In genomic region chr1:224504642-224505041, GRCh38 we compare ENCODE assay signal across 16 cellular contexts.
DNase-seq lines count a peak whose midpoint lies in the region; ATAC-seq, FAIRE-seq and TF ChIP-seq lines count a peak whose summit lies in the region.
"Had no signal": no experiment of that assay in that cellular context is flagged by ENCODE, and none has a peak within 500 bp of the region (broad histone marks: within the 10 kb centered on the region; RNA-seq: fewer than 3 reads in every experiment).

No MANE protein-coding gene starts in this region.

- H3K79me1 ChIP-seq in H1 (ENCODE audit: low read depth, low read length), result no peaks in the 10 kb centered on the region

- no peaks in the 10 kb centered on the region for H3K36me3 Mint-ChIP-seq in MCF 10A (ENCODE audit: insufficient read depth, unreplicated experiment)

- ATAC-seq in pancreas, result no peak
- no peak for ATAC-seq in HG02840 (IDR thresholded peaks at IDR 0.05; ENCODE audit: low FRiP score, unreplicated experiment)
- ATAC-seq in HG03175 (IDR thresholded peaks at IDR 0.05; ENCODE audit: unreplicated experiment), result no peak

- peak overlapping the region; percentile 14 for H3K4me3 Mint-ChIP-seq in MCF 10A (ENCODE audit: unreplicated experiment)
- H3K4me3 Mint-ChIP-seq: activated T-helper 17 cell treated with anti-CD3 and anti-CD28 coated beads, Interleukin-2, amount 50 U/mL, for 72 hours; CD4-positive, alpha-beta T cell had no signal

- H3K18ac ChIP-seq in H1 (ENCODE audit: extremely low read depth, low read length), result peak overlapping the region; percentile 9; the same call in 1 of the 2 replicates

- intact Hi-C loops in MCF 10A (cut with micrococcal nuclease) (no loop called here), mammary epithelial cell (cut with micrococcal nuclease) (loop anchor here (10.0 kb wide), 1 partner anchor 840 kb away; no protein-coding TSS in a partner anchor), pancreas (cut with DNase I) (no loop called here)

- DNase-seq in MCF 10A (ENCODE audit: unreplicated experiment) (no peak), mammary epithelial cell (no peak), H1 (ENCODE audit: low read depth in 1 of 2, low spot score in 2 of 2) (no peak), pancreas (no peak), GM23248 (no peak), hippocampal formation (lab: John Stamatoyannopoulos, UW) (no peak)
- DNase-seq: activated CD4-positive, CD25-positive, alpha-beta regulatory T cell; CD4-positive, alpha-beta T cell; kidney; NCI-H187; SHP77; stimulated activated CD4-positive, alpha-beta T cell treated with anti-CD3 and anti-CD28 coated beads, Interleukin-2, amount 100 ng/mL, for 48 hours; T-helper 2 cell had no signal

- H3K27me3 ChIP-seq in mammary epithelial cell (ENCODE audit: insufficient read depth, low read length) (no peaks in the 10 kb centered on the region), H1 (replicated peaks in 1 of 4; ENCODE audit: control insufficient read depth in 3 of 4, extremely low read depth in 1 of 4, insufficient read depth in 3 of 4, low read length in 3 of 4) (no peaks in the 10 kb centered on the region), pancreas (no peaks in the 10 kb centered on the region), GM23248 (replicated peaks; ENCODE audit: insufficient read depth) (no peaks in the 10 kb centered on the region)

- peak overlapping the region; percentile 8 for H2BK120ac ChIP-seq in H1 (replicated peaks; ENCODE audit: low read depth, low read length)

- H3K27ac Mint-ChIP-seq in MCF 10A (ENCODE audit: low read depth, unreplicated experiment), result peak overlapping the region; percentile 92
- H3K27ac Mint-ChIP-seq: activated T-helper 17 cell treated with anti-CD3 and anti-CD28 coated beads, Interleukin-2, amount 50 U/mL, for 72 hours; CD4-positive, alpha-beta T cell had no signal

- no peaks in the 10 kb centered on the region for H3K27me3 Mint-ChIP-seq in MCF 10A (ENCODE audit: insufficient read depth, unreplicated experiment)
- H3K27me3 Mint-ChIP-seq: activated T-helper 17 cell treated with anti-CD3 and anti-CD28 coated beads, Interleukin-2, amount 50 U/mL, for 72 hours; CD4-positive, alpha-beta T cell had no signal

- no peaks in the 10 kb centered on the region for H3K9me2 ChIP-seq in GM23248 (ENCODE audit: insufficient read depth)

- no peak overlapping the region for H2AK5ac ChIP-seq in H1 (ENCODE audit: low read depth, low read length)

- TF ChIP-seq CTCF in MCF 10A (IDR thresholded peaks at IDR 0.05; ENCODE audit: unreplicated experiment), result no peak
- no peak for TF ChIP-seq CTCF in mammary epithelial cell (conservative IDR thresholded peaks at IDR 0.05 in 1 of 2, IDR thresholded peaks at IDR 0.05 in 1 of 2; ENCODE audit: extremely low read depth in 1 of 2, insufficient read depth in 1 of 2, low read depth in 1 of 2, low read length in 2 of 2)
- no peak for TF ChIP-seq CTCF in H1 (IDR thresholded peaks at IDR 0.05; ENCODE audit: control extremely low read depth in 1 of 3, insufficient read depth in 1 of 3, low read depth in 1 of 3, low read length in 3 of 3)
- no peak for TF ChIP-seq CTCF in pancreas (IDR thresholded peaks at IDR 0.05)

- BruUV-seq in MCF 10A (replicated peaks; lab: Mats Ljungman, UMichigan) (no TSS peak), mammary epithelial cell (replicated peaks; lab: Mats Ljungman, UMichigan) (no TSS peak)

- in situ Hi-C loops in mammary epithelial cell (cut with MboI; ENCODE audit: low sequenced_read_pairs in 2 of 2) (no loop called here), GM23248 (cut with MboI) (no loop called here)

- no peak overlapping the region for H2BK15ac ChIP-seq in H1 (ENCODE audit: low read length)

- H3K14ac ChIP-seq in H1 (ENCODE audit: insufficient read length), result no peak overlapping the region

- CTCF ChIA-PET in MCF 10A (lab: Yijun Ruan, JAX), result interaction anchor here (0.6 to 8.5 kb wide), 11 partner anchors 9 to 419 kb away, joined by 3 to 99 read pairs (median 4); no protein-coding TSS in a partner anchor
- CTCF ChIA-PET in mammary epithelial cell (lab: Charles Lee; ENCODE audit: low non-redundant PET), result interaction anchor here (0.8 kb wide), 1 partner anchor 805 kb away, joined by 6 read pairs; no protein-coding TSS in a partner anchor
- CTCF ChIA-PET in H1 (lab: Charles Lee; ENCODE audit: partially characterized antibody), result interaction anchor here (1.2 to 2.4 kb wide), 6 partner anchors 9 to 418 kb away, joined by 3 to 11 read pairs (median 4); no protein-coding TSS in a partner anchor

- H3K9me3 Mint-ChIP-seq in MCF 10A (ENCODE audit: unreplicated experiment), result no peaks in the 10 kb centered on the region
- H3K9me3 Mint-ChIP-seq: activated T-helper 17 cell treated with anti-CD3 and anti-CD28 coated beads, Interleukin-2, amount 50 U/mL, for 72 hours; CD4-positive, alpha-beta T cell had no signal

- H3K56ac ChIP-seq in H1 (replicated peaks; ENCODE audit: insufficient read length, low read depth, low read length), result no peak overlapping the region

- TF ChIP-seq RAD21 in H1 (IDR thresholded peaks at IDR 0.05 in 1 of 2, conservative IDR thresholded peaks at IDR 0.05 in 1 of 2; ENCODE audit: low read depth in 2 of 2, low read length in 2 of 2), result no peak

- 100% methylated on average over 1 of the region's 2 CpGs for WGBS in mammary epithelial cell (ENCODE audit: low coverage, missing lambda C conversion rate)
- 87% methylated on average over 1 of the region's 2 CpGs; no CpG with 5 or more reads in 1 of the 2 experiments for WGBS in H1 (ENCODE audit: extremely low coverage in 1 of 2, insufficient coverage in 1 of 2, insufficient read length in 1 of 2, insufficient replicate concordance in 2 of 2, low coverage in 1 of 2, low lambda C conversion rate in 2 of 2, missing lambda C conversion rate in 1 of 2), 2 experiments
- 55 to 63% methylated on average over 2 of the region's 2 CpGs for WGBS in pancreas, 2 donors
- whole genome bisulfite sequencing in GM23248 (ENCODE audit: low coverage in 1 of 2, low lambda C conversion rate in 2 of 2, missing lambda C conversion rate in 2 of 2), 2 experiments, result 51 to 64% methylated on average over 2 of the region's 2 CpGs

- H4K5ac ChIP-seq in H1 (ENCODE audit: insufficient read length, low read depth, low read length), result no peak overlapping the region

- TF ChIP-seq EP300 in H1 (IDR thresholded peaks at IDR 0.05; ENCODE audit: borderline replicate concordance in 1 of 2, low read depth in 2 of 2, low read length in 2 of 2), result no peak

- TF ChIP-seq POLR2A in H1 (IDR thresholded peaks at IDR 0.05; ENCODE audit: control extremely low read depth in 1 of 2, low read depth in 2 of 2, low read length in 2 of 2), result no peak

- no peak overlapping the region for H3K9ac ChIP-seq in mammary epithelial cell (ENCODE audit: insufficient read depth, low read length)
- no peak overlapping the region for H3K9ac ChIP-seq in H1 (replicated peaks in 1 of 4; ENCODE audit: extremely low read depth in 1 of 4, low read depth in 3 of 4, low read length in 3 of 4)
- H3K9ac ChIP-seq in GM23248, result no peak overlapping the region

- no peak overlapping the region for H3K4ac ChIP-seq in H1 (replicated peaks; ENCODE audit: insufficient read length, low read depth, low read length)

- no peak overlapping the region for H2BK5ac ChIP-seq in H1 (ENCODE audit: low read depth, low read length)

- H3K36me3 ChIP-seq in mammary epithelial cell (ENCODE audit: insufficient read depth, low read length) (no peaks in the 10 kb centered on the region), H1 (ENCODE audit: control insufficient read depth in 2 of 4, insufficient read depth in 4 of 4, low read length in 3 of 4) (no peaks in the 10 kb centered on the region), pancreas (no peaks in the 10 kb centered on the region), GM23248 (ENCODE audit: low read depth) (no peaks in the 10 kb centered on the region)

- H3K27ac ChIP-seq in mammary epithelial cell (ENCODE audit: insufficient read depth, low read depth, low read length), result no peak overlapping the region
- no peak overlapping the region for H3K27ac ChIP-seq in H1 (ENCODE audit: low read depth, low read length)
- H3K27ac ChIP-seq in pancreas, result peak overlapping the region; percentile 76 to 88 (median 85)
- H3K27ac ChIP-seq in GM23248, result no peak overlapping the region

- peaks cover 49% of the 10 kb centered on the region for H3K4me1 ChIP-seq in mammary epithelial cell (ENCODE audit: insufficient read depth, low read length)
- peaks cover 20 to 29% (median 23%) of the 10 kb centered on the region in 4 experiments for H3K4me1 ChIP-seq in H1 (replicated peaks in 1 of 4; ENCODE audit: control insufficient read depth in 3 of 4, insufficient read depth in 4 of 4, low read length in 3 of 4)
- peaks cover 19 to 39% (median 31%) of the 10 kb centered on the region in 3 donors for H3K4me1 ChIP-seq in pancreas
- peaks cover 53% of the 10 kb centered on the region for H3K4me1 ChIP-seq in GM23248 (ENCODE audit: insufficient read depth)

- H3K79me2 ChIP-seq in mammary epithelial cell (ENCODE audit: insufficient read depth, low read length), result no peaks in the 10 kb centered on the region
- no peaks in the 10 kb centered on the region for H3K79me2 ChIP-seq in H1 (ENCODE audit: control insufficient read depth in 1 of 2, insufficient read depth in 2 of 2, low read length in 2 of 2)
- no peaks in the 10 kb centered on the region for H3K79me2 ChIP-seq in GM23248 (ENCODE audit: insufficient read depth)

- H3K4me1 Mint-ChIP-seq in MCF 10A (ENCODE audit: insufficient read depth, unreplicated experiment), result peaks cover 61% of the 10 kb centered on the region
- H3K4me1 Mint-ChIP-seq: activated T-helper 17 cell treated with anti-CD3 and anti-CD28 coated beads, Interleukin-2, amount 50 U/mL, for 72 hours had no signal

- H3K4me2 ChIP-seq in mammary epithelial cell (ENCODE audit: insufficient read depth, low read depth, low read length) (no peak overlapping the region), H1 (ENCODE audit: insufficient read depth in 1 of 2, low read depth in 2 of 2, low read length in 2 of 2) (no peak overlapping the region), GM23248 (ENCODE audit: unreplicated experiment) (no peak overlapping the region)

- no peak overlapping the region for H2AFZ ChIP-seq in mammary epithelial cell (ENCODE audit: low read depth, low read length)
- no peak overlapping the region for H2AFZ ChIP-seq in H1 (ENCODE audit: low read length)
- no peak overlapping the region for H2AFZ ChIP-seq in GM23248

- no peak for FAIRE-seq in H1 (lab: Jason Lieb, UNC)
- no peak for FAIRE-seq in pancreas (lab: Jason Lieb, UNC)
- FAIRE-seq: kidney had no signal

- H4K20me1 ChIP-seq in mammary epithelial cell (ENCODE audit: insufficient read depth, low read length), result no peaks in the 10 kb centered on the region
- no peaks in the 10 kb centered on the region for H4K20me1 ChIP-seq in H1 (replicated peaks in 1 of 2; ENCODE audit: control insufficient read depth in 1 of 2, insufficient read depth in 2 of 2, low read length in 2 of 2)
- H4K20me1 ChIP-seq in GM23248 (ENCODE audit: insufficient read depth), result no peaks in the 10 kb centered on the region

- dilution Hi-C loops in mammary epithelial cell (cut with HindIII; ENCODE audit: low sequenced_read_pairs), result no loop called here

- H3F3A ChIP-seq in GM23248 (ENCODE audit: insufficient read depth), result peaks cover 56% of the 10 kb centered on the region

- no peak overlapping the region for H3K23ac ChIP-seq in H1 (ENCODE audit: insufficient read length)

- H3K9me3 ChIP-seq in mammary epithelial cell (replicated peaks; ENCODE audit: insufficient read depth, low read length) (no peaks in the 10 kb centered on the region), H1 (ENCODE audit: insufficient read depth in 2 of 2, low read depth in 1 of 2, low read length in 1 of 2) (no peaks in the 10 kb centered on the region), pancreas (no peaks in the 10 kb centered on the region), GM23248 (ENCODE audit: low read depth) (no peaks in the 10 kb centered on the region)

- no peaks in the 10 kb centered on the region for H3K23me2 ChIP-seq in H1 (ENCODE audit: low read depth, low read length)

- no peak overlapping the region for H2BK20ac ChIP-seq in H1 (ENCODE audit: low read length)

- peak overlapping the region; percentile 5 for H4K91ac ChIP-seq in H1 (replicated peaks; ENCODE audit: insufficient read length, low read length)

- no peak overlapping the region for H4K8ac ChIP-seq in H1 (ENCODE audit: extremely low read depth, insufficient read depth, low read length)

- no peak overlapping the region for H3K4me3 ChIP-seq in mammary epithelial cell (replicated peaks in 1 of 3; ENCODE audit: insufficient read depth in 1 of 3, low read depth in 2 of 3, low read length in 3 of 3)
- no peak overlapping the region for H3K4me3 ChIP-seq in H1 (ENCODE audit: extremely low read depth in 1 of 4, insufficient read depth in 2 of 4, low read depth in 3 of 4, low read length in 4 of 4)
- no peak overlapping the region for H3K4me3 ChIP-seq in pancreas
- no peak overlapping the region for H3K4me3 ChIP-seq in GM23248

- POLR2A ChIA-PET in MCF 10A (lab: Yijun Ruan, JAX) (interaction anchor here (0.6 to 12.4 kb wide), 17 partner anchors 9 to 940 kb away, joined by 3 to 294 read pairs (median 7); partner anchors contain the start of genes DNAH14, NVL and WDR26), H1 (lab: Charles Lee; ENCODE audit: partially characterized antibody) (interaction anchor here (1.3 kb wide), 1 partner anchor 13 kb away, joined by 3 read pairs; no protein-coding TSS in a partner anchor)

- H2BK12ac ChIP-seq in H1 (ENCODE audit: low read depth, low read length), result peak overlapping the region; percentile 97; the same call in 1 of the 2 replicates

Comparison
In these comparisons a context has a peak if more than half of its experiments do, and no peak if none do; other contexts are left out.
1. H3K27ac ChIP-seq: peak in pancreas (4 of 4); none in mammary epithelial cell (single experiment), H1 (single experiment) and GM23248 (single experiment).